10 cellular contexts compared by ENCODE assay signal in genomic region chr7:119482209-119482608, GRCh38.
DNase-seq lines count a peak whose midpoint lies in the region; ATAC-seq, FAIRE-seq and TF ChIP-seq lines count a peak whose summit lies in the region.
"Had no signal": no experiment of that assay in that cellular context is flagged by ENCODE, and none has a peak within 500 bp of the region (broad histone marks: within the 10 kb centered on the region; RNA-seq: fewer than 3 reads in every experiment).

No MANE protein-coding gene starts in this region.

- H3K4me1 ChIP-seq in transverse colon, result no peaks in the 10 kb centered on the region

- H3K27me3 ChIP-seq in transverse colon, result no peaks in the 10 kb centered on the region

- no peak overlapping the region for H3K9ac ChIP-seq in SK-N-MC (ENCODE audit: insufficient read length)

- no peak for TF ChIP-seq EP300 in transverse colon (IDR thresholded peaks at IDR 0.05; ENCODE audit: low read depth)

- H3K4me3 ChIP-seq in SK-N-MC, result peak overlapping the region; percentile 2; the same call in 1 of the 2 replicates
- H3K4me3 ChIP-seq in transverse colon, result no peak overlapping the region
- H3K4me3 ChIP-seq: thoracic aorta had no signal

- peak; percentile 53 for TF ChIP-seq CTCF in GM12872 (IDR thresholded peaks at IDR 0.05; ENCODE audit: insufficient read depth, low read depth, low read length)
- TF ChIP-seq CTCF in transverse colon (IDR thresholded peaks at IDR 0.05), result no peak

- in situ Hi-C loops in transverse colon (cut with MboI; ENCODE audit: low pct_ligation_motif_present in 1 of 4, low pct_unique_long_range_greater_than_20kb in 1 of 4, low sequenced_read_pairs in 3 of 4), result no loop called here

- WGBS in transverse colon (ENCODE audit: low coverage in 1 of 2), 2 donors, result 18 to 21% methylated on average over 2 to 4 of the region's 4 CpGs

- H3K36me3 ChIP-seq in SK-N-MC (ENCODE audit: insufficient read depth, low read length), result no peaks in the 10 kb centered on the region
- no peaks in the 10 kb centered on the region for H3K36me3 ChIP-seq in transverse colon
- H3K36me3 ChIP-seq: thoracic aorta had no signal

- FAIRE-seq in frontal cortex (lab: Jason Lieb, UNC), result no peak
- FAIRE-seq: islet of Langerhans had no signal

- H3K27ac ChIP-seq in SK-N-MC (no peak overlapping the region), transverse colon (no peak overlapping the region)
- H3K27ac ChIP-seq: thoracic aorta had no signal

- ATAC-seq in GM19468 (IDR thresholded peaks at IDR 0.05; ENCODE audit: extremely low read depth, unreplicated experiment) (peak; percentile 95), HG03432 (IDR thresholded peaks at IDR 0.05; ENCODE audit: unreplicated experiment) (peak; percentile 99), left lobe of liver (peak; percentile 99)

- intact Hi-C loops in transverse colon (cut with DNase I; ENCODE audit: low total_unique reads), result no loop called here

- TF ChIP-seq POLR2A in transverse colon (IDR thresholded peaks at IDR 0.05), result no peak

- no peaks in the 10 kb centered on the region for H3K9me3 ChIP-seq in SK-N-MC (ENCODE audit: low read depth, low read length)
- H3K9me3 ChIP-seq in transverse colon, result peaks cover 0 to 4% of the 10 kb centered on the region in 2 donors
- H3K9me3 ChIP-seq: thoracic aorta had no signal

- DNase-seq in SK-N-MC (ENCODE audit: low read depth, low spot score), result peak; percentile 20
- peak; percentile 59 for DNase-seq in left lobe of liver (ENCODE audit: low spot score)
- DNase-seq in mucosa of gallbladder (ENCODE audit: low spot score), result no peak
- DNase-seq in transverse colon, result no peak
- no peak for DNase-seq in frontal cortex (ENCODE audit: low spot score in 2 of 2)

Comparison
In these comparisons a context has a peak if more than half of its experiments do, and no peak if none do; other contexts are left out.
1. DNase-seq: peak in SK-N-MC (single experiment) and left lobe of liver (single experiment); none in mucosa of gallbladder (single experiment), transverse colon (single experiment) and frontal cortex (0 of 2).
2. Peak in every context shown above with its lines, with median percentiles within 50 percentile points of each other: ATAC-seq.